In genomic region chr1:47432071-47433036, GRCh38 we compare ENCODE assay signal across 8 cellular contexts. TPM values are rescaled to one million over a fixed set of nuclear protein-coding genes. Genes with fewer than 3 reads are reported as not detected.
DNase-seq lines count a peak whose midpoint lies in the region; ATAC-seq and TF ChIP-seq lines count a peak whose summit lies in the region.

No MANE protein-coding gene starts in this region.

- H3K9me3 Mint-ChIP-seq in activated CD4-positive, alpha-beta T cell treated with anti-CD3 and anti-CD28 coated beads for 36 hours (ENCODE audit: low read depth), result no peaks in the 10 kb centered on the region

- peak overlapping the region; percentile 33 for H3K4me3 ChIP-seq in AG04449 (ENCODE audit: low read depth, low read length)

- H3K27me3 Mint-ChIP-seq in activated CD4-positive, alpha-beta T cell treated with anti-CD3 and anti-CD28 coated beads for 36 hours, result peaks cover 42% of the 10 kb centered on the region

- H3K36me3 Mint-ChIP-seq in activated CD4-positive, alpha-beta T cell treated with anti-CD3 and anti-CD28 coated beads for 36 hours (ENCODE audit: low read depth), result peaks cover 20% of the 10 kb centered on the region

- CTCF ChIA-PET in AG04449 (lab: Yijun Ruan, JAX), result interaction anchor here (0.6 to 22.8 kb wide), 26 partner anchors 6 to 471 kb away, joined by 3 to 535 read pairs (median 4); partner anchors contain the start of gene CMPK1
- CTCF ChIA-PET in activated CD4-positive, alpha-beta T cell treated with anti-CD3 and anti-CD28 coated beads for 36 hours (lab: Charles Lee), result interaction anchor here (0.6 to 2.5 kb wide), 19 partner anchors 11 to 294 kb away, joined by 3 to 12 read pairs (median 4); partner anchors contain the start of gene PDZK1IP1

- intact Hi-C loops in activated CD4-positive, alpha-beta T cell treated with anti-CD3 and anti-CD28 coated beads for 36 hours (cut with DNase I, micrococcal nuclease), result loop anchor here (1.0 kb wide), 2 partner anchors 278 to 294 kb away; no protein-coding TSS in a partner anchor

- peaks cover 31% of the 10 kb centered on the region for H3K4me1 Mint-ChIP-seq in activated CD4-positive, alpha-beta T cell treated with anti-CD3 and anti-CD28 coated beads for 36 hours

- DNase-seq in AG04449 (ENCODE audit: low read depth, low spot score) (no peak), NCI-H1092 treated with DMSO at 0.1 percent for 48 hours (lab: John Stamatoyannopoulos, UW) (peak; percentile 45), dedifferentiated amniotic fluid mesenchymal stem cell (ENCODE audit: extremely low spot score) (peak; percentile 67), left lobe of liver (ENCODE audit: low spot score) (peak; percentile 69)
- peak; percentile 81 for DNase-seq in activated CD4-positive, alpha-beta T cell treated with anti-CD3 and anti-CD28 coated beads for 36 hours
- peak; percentile 63 for DNase-seq in stimulated activated CD4-positive, alpha-beta T cell treated with anti-CD3 and anti-CD28 coated beads, Interleukin-4, amount 100 ng/mL, for 24 hours

- TF ChIP-seq CTCF in AG04449 (IDR thresholded peaks at IDR 0.05; ENCODE audit: insufficient read depth, low read length, missing control alignments), result peak; percentile 87

- no peak overlapping the region for H3K27ac Mint-ChIP-seq in activated CD4-positive, alpha-beta T cell treated with anti-CD3 and anti-CD28 coated beads for 36 hours

- ATAC-seq in GM19023 (IDR thresholded peaks at IDR 0.05; ENCODE audit: unreplicated experiment) (peak; percentile 38), left lobe of liver (peak; percentile 62), HG03025 (IDR thresholded peaks at IDR 0.05; ENCODE audit: low FRiP score, unreplicated experiment) (no peak)
- peak; percentile 55 for ATAC-seq in activated CD4-positive, alpha-beta T cell treated with anti-CD3 and anti-CD28 coated beads for 36 hours

- H3K4me3 Mint-ChIP-seq in activated CD4-positive, alpha-beta T cell treated with anti-CD3 and anti-CD28 coated beads for 36 hours, result peak overlapping the region; percentile 49

- POLR2A ChIA-PET in AG04449 (lab: Yijun Ruan, JAX), result interaction anchor here (0.7 kb wide), 1 partner anchor 101 kb away, joined by 3 read pairs; no protein-coding TSS in a partner anchor
- POLR2A ChIA-PET in activated CD4-positive, alpha-beta T cell treated with anti-CD3 and anti-CD28 coated beads for 36 hours (lab: Charles Lee), result no interaction called here

RNA-seq across cellular contexts. Expression of gene FOXD2, which starts 5.5 kb away (rescaled TPM):
- total RNA-seq in activated CD4-positive, alpha-beta T cell treated with anti-CD3 and anti-CD28 coated beads for 36 hours, result under 1 TPM; 0.05 to 0.07 TPM
- total RNA-seq in left lobe of liver, result 0.55 TPM

RNA-seq across cellular contexts. Expression of gene FOXE3, which starts 16.3 kb away (rescaled TPM):
- total RNA-seq in activated CD4-positive, alpha-beta T cell treated with anti-CD3 and anti-CD28 coated beads for 36 hours, result not detected
- not detected for total RNA-seq in left lobe of liver
